ENCODE assay signal across 8 cellular contexts in the genomic region with DNA sequence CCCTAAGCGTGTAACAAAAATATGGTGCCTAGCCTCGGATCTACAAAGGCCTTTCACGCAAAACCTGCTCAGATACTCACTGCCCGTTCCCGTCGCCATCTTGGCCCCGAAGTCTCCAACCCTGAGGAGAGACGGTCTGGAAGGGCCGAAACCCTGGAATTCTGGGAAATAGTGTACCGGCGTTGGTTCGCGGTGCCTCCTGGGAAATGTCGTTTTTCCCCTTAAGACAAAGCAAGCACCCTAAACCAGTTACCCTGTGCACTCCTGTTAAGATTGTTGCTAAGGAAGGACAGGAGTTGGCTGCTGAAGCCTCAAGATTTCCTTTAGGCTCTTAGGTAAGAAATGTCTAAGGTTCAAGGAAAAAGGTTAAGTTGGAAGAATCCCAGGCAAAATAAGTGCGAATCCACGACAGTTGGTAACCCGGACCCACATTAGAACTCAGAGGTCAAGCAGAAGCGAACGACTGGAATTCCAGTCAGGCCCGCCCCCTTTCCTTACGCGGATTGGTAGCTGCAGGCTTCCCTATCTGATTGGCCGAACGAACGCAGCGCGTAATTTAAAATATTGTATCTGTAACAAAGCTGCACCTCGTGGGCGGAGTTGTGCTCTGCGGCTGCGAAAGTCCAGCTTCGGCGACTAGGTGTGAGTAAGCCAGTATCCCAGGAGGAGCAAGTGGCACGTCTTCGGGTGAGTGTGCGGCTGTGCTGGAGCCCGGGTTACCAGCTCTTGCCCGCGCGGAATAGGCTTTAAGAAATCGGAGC. TPM values are rescaled to one million over a fixed set of nuclear protein-coding genes. Genes with fewer than 3 reads are reported as not detected.
DNase-seq lines count a peak whose midpoint lies in the region; ATAC-seq, FAIRE-seq and TF ChIP-seq lines count a peak whose summit lies in the region.

A gene with protein sequence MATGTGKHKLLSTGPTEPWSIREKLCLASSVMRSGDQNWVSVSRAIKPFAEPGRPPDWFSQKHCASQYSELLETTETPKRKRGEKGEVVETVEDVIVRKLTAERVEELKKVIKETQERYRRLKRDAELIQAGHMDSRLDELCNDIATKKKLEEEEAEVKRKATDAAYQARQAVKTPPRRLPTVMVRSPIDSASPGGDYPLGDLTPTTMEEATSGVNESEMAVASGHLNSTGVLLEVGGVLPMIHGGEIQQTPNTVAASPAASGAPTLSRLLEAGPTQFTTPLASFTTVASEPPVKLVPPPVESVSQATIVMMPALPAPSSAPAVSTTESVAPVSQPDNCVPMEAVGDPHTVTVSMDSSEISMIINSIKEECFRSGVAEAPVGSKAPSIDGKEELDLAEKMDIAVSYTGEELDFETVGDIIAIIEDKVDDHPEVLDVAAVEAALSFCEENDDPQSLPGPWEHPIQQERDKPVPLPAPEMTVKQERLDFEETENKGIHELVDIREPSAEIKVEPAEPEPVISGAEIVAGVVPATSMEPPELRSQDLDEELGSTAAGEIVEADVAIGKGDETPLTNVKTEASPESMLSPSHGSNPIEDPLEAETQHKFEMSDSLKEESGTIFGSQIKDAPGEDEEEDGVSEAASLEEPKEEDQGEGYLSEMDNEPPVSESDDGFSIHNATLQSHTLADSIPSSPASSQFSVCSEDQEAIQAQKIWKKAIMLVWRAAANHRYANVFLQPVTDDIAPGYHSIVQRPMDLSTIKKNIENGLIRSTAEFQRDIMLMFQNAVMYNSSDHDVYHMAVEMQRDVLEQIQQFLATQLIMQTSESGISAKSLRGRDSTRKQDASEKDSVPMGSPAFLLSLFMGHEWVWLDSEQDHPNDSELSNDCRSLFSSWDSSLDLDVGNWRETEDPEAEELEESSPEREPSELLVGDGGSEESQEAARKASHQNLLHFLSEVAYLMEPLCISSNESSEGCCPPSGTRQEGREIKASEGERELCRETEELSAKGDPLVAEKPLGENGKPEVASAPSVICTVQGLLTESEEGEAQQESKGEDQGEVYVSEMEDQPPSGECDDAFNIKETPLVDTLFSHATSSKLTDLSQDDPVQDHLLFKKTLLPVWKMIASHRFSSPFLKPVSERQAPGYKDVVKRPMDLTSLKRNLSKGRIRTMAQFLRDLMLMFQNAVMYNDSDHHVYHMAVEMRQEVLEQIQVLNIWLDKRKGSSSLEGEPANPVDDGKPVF (minus strand): TSS at position 115 of the 761 bp plus-strand sequence. CDS start 16 bp downstream, at position 99.
Gene KIF20A, plus strand, starts transcription at position 597 of the 761 bp plus-strand sequence. CDS start 569 bp downstream, outside the sequence.

- peak within 1 kb of the TSS; percentile 96 for H3K9ac ChIP-seq in adipocyte (ENCODE audit: low read length)
- H3K9ac ChIP-seq in trophoblast cell (ENCODE audit: low read length): peak within 1 kb of the TSS; percentile 93

- H4K8ac ChIP-seq in trophoblast cell (ENCODE audit: low read depth, low read length): peak within 1 kb of the TSS; percentile 72

- H3K4me2 ChIP-seq in trophoblast cell (ENCODE audit: low read length): peak within 1 kb of the TSS; percentile 68

- H3K27me3 ChIP-seq in adipocyte (replicated peaks; ENCODE audit: control insufficient read depth, insufficient read depth, low read length) (no peaks in the 10 kb centered on the region), trophoblast cell (ENCODE audit: insufficient read depth, low read length) (no peaks in the 10 kb centered on the region), transverse colon (no peaks in the 10 kb centered on the region)

- H3K4me3 ChIP-seq in adipocyte (ENCODE audit: low read length) (peak within 1 kb of the TSS; percentile 98), trophoblast cell (ENCODE audit: low read depth, low read length) (peak within 1 kb of the TSS; percentile 84), transverse colon (peak within 1 kb of the TSS; percentile 71 to 99 (median 91))

- intact Hi-C loops in cardiac septum (cut with DNase I) (loop anchor here (5.0 kb wide), 1 partner anchor 159 kb away; the partner anchor contains the start of gene FAM53C), transverse colon (cut with DNase I; ENCODE audit: low total_unique reads) (no loop called here)

- H4K91ac ChIP-seq in trophoblast cell (ENCODE audit: low read depth, low read length): peak within 1 kb of the TSS; percentile 58

- no CpG with 5 or more reads among the region's 41 CpGs for WGBS in trophoblast cell (ENCODE audit: extremely low coverage, insufficient coverage, insufficient read length)
- 1% methylated on average over 41 of the region's 41 CpGs; no CpG with 5 or more reads in 1 of the 2 donors for WGBS in transverse colon (ENCODE audit: low coverage in 1 of 2), 2 donors

- peak; percentile 82 for TF ChIP-seq POLR2A in GM12892 (IDR thresholded peaks at IDR 0.05; ENCODE audit: low read depth, low read length)
- TF ChIP-seq POLR2A in transverse colon (IDR thresholded peaks at IDR 0.05): peak; percentile 22

- H3K79me1 ChIP-seq in trophoblast cell (ENCODE audit: low read length): peaks cover 1% of the 10 kb centered on the region

- peaks cover 18% of the 10 kb centered on the region for H3K4me1 ChIP-seq in adipocyte (ENCODE audit: control insufficient read depth, insufficient read depth, low read length)
- H3K4me1 ChIP-seq in trophoblast cell (ENCODE audit: control insufficient read depth in 1 of 2, insufficient read depth in 2 of 2, low read length in 2 of 2): no peaks in the 10 kb centered on the region
- H3K4me1 ChIP-seq in transverse colon: peaks cover 15 to 31% (median 21%) of the 10 kb centered on the region in 4 donors

- no peak within 1 kb of the TSS for H2BK12ac ChIP-seq in trophoblast cell (ENCODE audit: low read length)

- H3K36me3 ChIP-seq in adipocyte (ENCODE audit: control insufficient read depth, insufficient read depth, low read length, severe bottlenecking) (peaks cover 14% of the 10 kb centered on the region), trophoblast cell (ENCODE audit: control insufficient read depth in 1 of 2, insufficient read depth in 2 of 2, low read length in 2 of 2) (peaks cover 23 to 35% of the 10 kb centered on the region in 2 experiments), transverse colon (peaks cover 0 to 25% (median 9%) of the 10 kb centered on the region in 4 donors)

- DNase-seq in GM12892 (ENCODE audit: insufficient read length): peak; percentile 61
- peak; percentile 92 for DNase-seq in NCI-H1417 treated with DMSO at 0.1 percent for 48 hours (lab: John Stamatoyannopoulos, UW)
- peak; percentile 93 to 100 for DNase-seq in SW 1271 (lab: John Stamatoyannopoulos, UW)
- peak; percentile 98 for DNase-seq in adipocyte (ENCODE audit: low read depth)
- DNase-seq in cardiac septum (ENCODE audit: low spot score): peak; percentile 97
- peak; percentile 98 for DNase-seq in trophoblast cell
- peak; percentile 97 for DNase-seq in transverse colon

- TF ChIP-seq EP300 in transverse colon (IDR thresholded peaks at IDR 0.05; ENCODE audit: low read depth): no peak

- H3K18ac ChIP-seq in trophoblast cell (ENCODE audit: low read length): peak within 1 kb of the TSS; percentile 42

- peak; percentile 89 for ATAC-seq in HG02798 (IDR thresholded peaks at IDR 0.05; ENCODE audit: poor library complexity, unreplicated experiment)

- no peak within 1 kb of the TSS for H2BK120ac ChIP-seq in trophoblast cell (ENCODE audit: insufficient read depth, low read length, poor library complexity)

- in situ Hi-C loops in transverse colon (cut with MboI; ENCODE audit: low pct_ligation_motif_present in 1 of 4, low pct_unique_long_range_greater_than_20kb in 1 of 4, low sequenced_read_pairs in 3 of 4): loop anchor here in 1 of 4 donors (25.0 kb wide), 2 partner anchors 234 to 359 kb away; partner anchors contain the start of gene ETF1

- peak within 1 kb of the TSS; percentile 57 for H2BK5ac ChIP-seq in trophoblast cell (ENCODE audit: low read depth, low read length, poor library complexity)

- H3K14ac ChIP-seq in trophoblast cell (ENCODE audit: low read length): peak within 1 kb of the TSS; percentile 54

- H3K79me2 ChIP-seq in trophoblast cell (ENCODE audit: control insufficient read depth, insufficient read depth, low read length, poor library complexity): peaks cover 3% of the 10 kb centered on the region

- H3K27ac ChIP-seq in trophoblast cell (ENCODE audit: low read depth, low read length): peak within 1 kb of the TSS; percentile 75
- H3K27ac ChIP-seq in transverse colon: peak within 1 kb of the TSS; percentile 84 to 93 (median 92)

- FAIRE-seq in GM12892 (lab: Jason Lieb, UNC): peak; percentile 90

- no peak within 1 kb of the TSS for H2AK5ac ChIP-seq in trophoblast cell (ENCODE audit: low read length)

- no peak for TF ChIP-seq CTCF in transverse colon (IDR thresholded peaks at IDR 0.05)

- H3K4ac ChIP-seq in trophoblast cell (ENCODE audit: low read depth, low read length): peak within 1 kb of the TSS; percentile 52

- H3K9me3 ChIP-seq in adipocyte (ENCODE audit: control insufficient read depth, low read length): no peaks in the 10 kb centered on the region
- H3K9me3 ChIP-seq in trophoblast cell (ENCODE audit: insufficient read depth, low read depth, low read length): no peaks in the 10 kb centered on the region
- no peaks in the 10 kb centered on the region for H3K9me3 ChIP-seq in transverse colon

- H4K12ac ChIP-seq in trophoblast cell (ENCODE audit: low read depth, low read length): peak within 1 kb of the TSS; percentile 49

- peak within 1 kb of the TSS; percentile 70 for H2AFZ ChIP-seq in trophoblast cell (ENCODE audit: insufficient read depth, low read length, poor library complexity)

- H3K23ac ChIP-seq in trophoblast cell (ENCODE audit: low read length): no peak within 1 kb of the TSS

RNA-seq across cellular contexts. Expression of the first gene that starts in this region (rescaled TPM):
- 28.6 TPM for polyA plus RNA-seq in GM12892 (2012; ENCODE audit: missing spikeins)
- 31.9 TPM for total RNA-seq in cardiac septum
- 33.6 and 34.0 TPM in 2 replicates for polyA plus RNA-seq in trophoblast cell (2013)
- 100 to 1,000 TPM in 1 of 4 donors, 10 to 100 TPM in 3; 31.0 to 168 (median 47.7) TPM for total RNA-seq in transverse colon

RNA-seq across cellular contexts. Expression of gene KIF20A, which starts in this region (rescaled TPM):
- polyA plus RNA-seq in GM12892 (2012; ENCODE audit: missing spikeins): 13.7 TPM
- total RNA-seq in cardiac septum (0.16 TPM), transverse colon (1 to 10 TPM in 3 of 4 donors, not detected in 1; 1.9 to 5.0 (median 1.9) TPM)
- 38.3 and 43.0 TPM in 2 replicates for polyA plus RNA-seq in trophoblast cell (2013)

Comparison
In these comparisons a context has a peak if more than half of its experiments do, and no peak if none do; other contexts are left out.
1. Peak in every context shown above with its lines: DNase-seq, ATAC-seq, H3K4me3 ChIP-seq and H3K27ac ChIP-seq.